In genomic region chr5:32494827-32495226, GRCh38 we compare ENCODE assay signal across 6 cellular contexts.
"Had no signal": no experiment of that assay in that cellular context is flagged by ENCODE, and none has a peak within 500 bp of the region (broad histone marks: within the 10 kb centered on the region; RNA-seq: fewer than 3 reads in every experiment).

No MANE protein-coding gene starts in this region.

- FAIRE-seq: HTR-8/SVneo had no signal

- H3K27ac ChIP-seq: HL-60, KMS-11 had no signal

- H3K4me2 ChIP-seq: KMS-11 had no signal

- DNase-seq: IMR-90, KBM-7, KG1 had no signal

- H3K9ac ChIP-seq: KMS-11 had no signal
